1 cellular context compared by ENCODE assay signal in genomic region chr6:97394160-97394748, GRCh38.
TF ChIP-seq lines count a peak whose summit lies in the region.

No MANE protein-coding gene starts in this region.

TF ChIP-seq in K562, 482 proteins besides CTCF, POLR2A, EP300 and RAD21 (continued from another document):
- TF ChIP-seq TEAD2 (tag; IDR thresholded peaks at IDR 0.05) = no peak
